ENCODE assay signal across 8 cellular contexts in genomic region chr1:43554444-43554992, GRCh38. TPM values are rescaled to one million over a fixed set of nuclear protein-coding genes. Genes with fewer than 3 reads are reported as not detected.
DNase-seq lines count a peak whose midpoint lies in the region; ATAC-seq, FAIRE-seq and TF ChIP-seq lines count a peak whose summit lies in the region.

No MANE protein-coding gene starts in this region.

- no peak overlapping the region for H3K18ac ChIP-seq in mesenchymal stem cell (ENCODE audit: low read depth in 1 of 2, low read length in 2 of 2)

- H3K79me2 ChIP-seq in K562 (ENCODE audit: control insufficient read depth, insufficient read depth, low read length) = no peaks in the 10 kb centered on the region

- peak; percentile 38; the same call in 2 of the 3 replicates for TF ChIP-seq CTCF in A549 (IDR thresholded peaks at IDR 0.05)
- TF ChIP-seq CTCF in GM10248 (IDR thresholded peaks at IDR 0.05; ENCODE audit: control extremely low read depth, extremely low read depth, low read depth, missing control alignments) = peak; percentile 45
- TF ChIP-seq CTCF in K562 (IDR thresholded peaks at IDR 0.05 in 2 of 3, conservative IDR thresholded peaks at IDR 0.05 in 1 of 3; ENCODE audit: insufficient read depth in 2 of 3, low read depth in 1 of 3, low read length in 3 of 3) = peak; percentile 63 to 76 (median 73)

- FAIRE-seq in A549 (lab: Jason Lieb, UNC) (no peak), K562 (lab: Jason Lieb, UNC) (peak; percentile 91), GM12891 (lab: Jason Lieb, UNC) (no peak)

- POLR2A ChIA-PET in A549 (lab: Yijun Ruan, JAX) = interaction anchor here (0.9 kb wide), 1 partner anchor 96 kb away, joined by 6 read pairs; the partner anchor contains the start of gene KDM4A
- POLR2A ChIA-PET in GM10248 (lab: Yijun Ruan, JAX) = no interaction called here
- POLR2A ChIA-PET in K562 (lab: Yijun Ruan, JAX) = interaction anchor here (0.6 to 3.1 kb wide), 3 partner anchors 10 to 380 kb away, joined by 4 to 16 read pairs (median 7); no protein-coding TSS in a partner anchor

- intact Hi-C loops in K562 (cut with micrococcal nuclease) = no loop called here

- no peak overlapping the region for H3K23ac ChIP-seq in mesenchymal stem cell (ENCODE audit: low read length in 2 of 2)

- no peak overlapping the region for H2BK120ac ChIP-seq in mesenchymal stem cell (ENCODE audit: low read depth, low read length)

- CTCF ChIA-PET in A549 (lab: Yijun Ruan, JAX) (interaction anchor here (0.7 to 1.3 kb wide), 7 partner anchors 16 to 111 kb away, joined by 3 to 6 read pairs (median 3); no protein-coding TSS in a partner anchor), GM10248 (lab: Yijun Ruan, JAX) (interaction anchor here (0.8 to 1.9 kb wide), 7 partner anchors 9 to 40 kb away, joined by 3 to 5 read pairs (median 4); no protein-coding TSS in a partner anchor), K562 (lab: Yijun Ruan, JAX; ENCODE audit: low intra/inter-chr PET ratio) (no interaction called here)

- WGBS in A549 (ENCODE audit: missing lambda C conversion rate) = 76% methylated on average over 6 of the region's 6 CpGs
- 2% methylated on average over 6 of the region's 6 CpGs for WGBS in K562 (ENCODE audit: insufficient coverage, low coverage, missing lambda C conversion rate)
- WGBS in mesenchymal stem cell = 89% methylated on average over 5 of the region's 6 CpGs

- H3K36me3 ChIP-seq in K562 (ENCODE audit: control insufficient read depth, insufficient read depth, low read length) = no peaks in the 10 kb centered on the region
- H3K36me3 ChIP-seq in mesenchymal stem cell (ENCODE audit: control insufficient read depth in 1 of 2, insufficient read depth in 2 of 2, low read depth in 1 of 2, low read length in 2 of 2) = peaks cover 5 to 29% of the 10 kb centered on the region in 2 experiments

- H3K9me3 ChIP-seq in A549 = no peaks in the 10 kb centered on the region
- H3K9me3 ChIP-seq in K562 (replicated peaks; ENCODE audit: control insufficient read depth, insufficient read depth, low read depth, low read length) = no peaks in the 10 kb centered on the region
- H3K9me3 ChIP-seq in mesenchymal stem cell (ENCODE audit: control insufficient read depth, low read length) = no peaks in the 10 kb centered on the region

- H3K79me1 ChIP-seq in mesenchymal stem cell (replicated peaks; ENCODE audit: low read length, poor library complexity, severe bottlenecking) = peaks cover 16% of the 10 kb centered on the region

- H3K9ac ChIP-seq in K562 (ENCODE audit: insufficient read depth in 1 of 2, low read depth in 2 of 2, low read length in 2 of 2) = no peak overlapping the region
- H3K9ac ChIP-seq in mesenchymal stem cell (ENCODE audit: low read length) = no peak overlapping the region

- peaks cover 8% of the 10 kb centered on the region for H4K20me1 ChIP-seq in K562 (replicated peaks; ENCODE audit: control insufficient read depth, insufficient read depth, low read length)

- H2AK5ac ChIP-seq in mesenchymal stem cell (ENCODE audit: low read length, severe bottlenecking) = no peak overlapping the region

- H4K8ac ChIP-seq in mesenchymal stem cell (ENCODE audit: low read length) = no peak overlapping the region

- no peak overlapping the region for H3K14ac ChIP-seq in mesenchymal stem cell (ENCODE audit: low read length in 2 of 2)

- no peak overlapping the region for H3K4me3 ChIP-seq in A549
- no peak overlapping the region for H3K4me3 ChIP-seq in K562
- no peak overlapping the region for H3K4me3 ChIP-seq in mesenchymal stem cell (ENCODE audit: insufficient read depth in 1 of 2, low read depth in 1 of 2, low read length in 2 of 2)

- ATAC-seq in A549 (peak; percentile 71 to 77), K562 (peak; percentile 73), GM21723 (IDR thresholded peaks at IDR 0.05; ENCODE audit: unreplicated experiment) (no peak), GM18519 (IDR thresholded peaks at IDR 0.05; ENCODE audit: low FRiP score, unreplicated experiment) (no peak)

- in situ Hi-C loops in K562 (cut with MboI) = no loop called here

- no peak overlapping the region for H2BK12ac ChIP-seq in mesenchymal stem cell (ENCODE audit: low read length in 2 of 2)

- H3K4me2 ChIP-seq in A549 (no peak overlapping the region), K562 (ENCODE audit: insufficient read depth, low read length) (no peak overlapping the region), mesenchymal stem cell (ENCODE audit: low read length, poor library complexity, severe bottlenecking) (no peak overlapping the region)

- no peak overlapping the region for H2BK5ac ChIP-seq in mesenchymal stem cell (ENCODE audit: low read depth, low read length, poor library complexity, severe bottlenecking)

- no peak overlapping the region for H2AFZ ChIP-seq in K562 (ENCODE audit: low read depth, low read length)
- no peak overlapping the region for H2AFZ ChIP-seq in mesenchymal stem cell (ENCODE audit: low read depth, low read length)

- DNase-seq in A549 (ENCODE audit: low read depth in 1 of 2, low spot score in 1 of 2) = peak; percentile 27 to 56
- DNase-seq in GM10248 (ENCODE audit: extremely low spot score) = peak; percentile 52
- peak; percentile 24 to 65 for DNase-seq in NCI-H524 (lab: John Stamatoyannopoulos, UW)
- DNase-seq in K562 (ENCODE audit: extremely low read depth in 1 of 4, low spot score in 3 of 4) = peak in 3 of 4 experiments; percentile 33 to 67 (median 64)
- DNase-seq in mesenchymal stem cell = peak; percentile 65
- DNase-seq in GM12891 (ENCODE audit: insufficient read length, low spot score) = no peak

- no peak overlapping the region for H2BK15ac ChIP-seq in mesenchymal stem cell (ENCODE audit: low read depth, poor library complexity, severe bottlenecking)

- TF ChIP-seq RAD21 in A549 (conservative IDR thresholded peaks at IDR 0.05 in 1 of 2, IDR thresholded peaks at IDR 0.05 in 1 of 2) = no peak
- TF ChIP-seq RAD21 in K562 (CRISPR knock-in tag; conservative IDR thresholded peaks at IDR 0.05 in 1 of 2, IDR thresholded peaks at IDR 0.05 in 1 of 2) = peak in 1 of 2 experiments; percentile 46; a peak in 1 of 4 replicates

- H3K27me3 ChIP-seq in K562 (ENCODE audit: control insufficient read depth in 2 of 2, insufficient read depth in 2 of 2, low read length in 2 of 2) (peaks cover 12 to 47% of the 10 kb centered on the region in 2 experiments), mesenchymal stem cell (ENCODE audit: control insufficient read depth in 1 of 2, insufficient read depth in 1 of 2, low read length in 2 of 2) (no peaks in the 10 kb centered on the region)

- no TSS peak for BruUV-seq in K562 (replicated peaks; lab: Mats Ljungman, UMichigan)

- no peaks in the 10 kb centered on the region for H3K9me1 ChIP-seq in K562 (ENCODE audit: control insufficient read depth, insufficient read depth, low read length)

- no peak overlapping the region for H3K4ac ChIP-seq in mesenchymal stem cell (ENCODE audit: low read depth in 1 of 2, low read length in 2 of 2)

- no peak overlapping the region for H4K91ac ChIP-seq in mesenchymal stem cell (ENCODE audit: low read length)

- TF ChIP-seq POLR2A in A549 (IDR thresholded peaks at IDR 0.05; ENCODE audit: low read length) = no peak
- TF ChIP-seq POLR2A in K562 (conservative IDR thresholded peaks at IDR 0.05) = no peak
- no peak for TF ChIP-seq POLR2A in GM12891 (IDR thresholded peaks at IDR 0.05; ENCODE audit: low read depth, low read length)

- H3K4me1 ChIP-seq in A549 = peaks cover 39% of the 10 kb centered on the region
- peaks cover 8 to 27% of the 10 kb centered on the region in 2 experiments; a peak in 4 of 5 replicates for H3K4me1 ChIP-seq in K562 (replicated peaks in 1 of 2; ENCODE audit: control insufficient read depth in 2 of 2, insufficient read depth in 2 of 2, low read length in 2 of 2)
- peaks cover 23% of the 10 kb centered on the region for H3K4me1 ChIP-seq in mesenchymal stem cell (ENCODE audit: control insufficient read depth, insufficient read depth, low read depth, low read length)

- TF ChIP-seq EP300 in A549 (IDR thresholded peaks at IDR 0.05) = no peak
- TF ChIP-seq EP300 in K562 (IDR thresholded peaks at IDR 0.05; ENCODE audit: low read length) = no peak

- peak overlapping the region in 1 of 2 experiments; percentile 71; a peak in 3 of 6 replicates for H3K27ac ChIP-seq in A549
- H3K27ac ChIP-seq in K562 (ENCODE audit: extremely low read depth, low read depth, low read length) = no peak overlapping the region
- no peak overlapping the region for H3K27ac ChIP-seq in mesenchymal stem cell (ENCODE audit: low read length, poor library complexity, severe bottlenecking)

TF ChIP-seq in A549, 52 proteins besides CTCF, POLR2A, EP300 and RAD21 (continues in another document):
- TF ChIP-seq JUNB (IDR thresholded peaks at IDR 0.05) (no peak), HOXB5 (CRISPR knock-in tag; IDR thresholded peaks at IDR 0.05) (no peak)

TF ChIP-seq in K562, 482 proteins besides CTCF, POLR2A, EP300 and RAD21 (continues in another document):
- TF ChIP-seq KLF6 (CRISPR knock-in tag; IDR thresholded peaks at IDR 0.05; ENCODE audit: borderline replicate concordance) = no peak

TF ChIP-seq in GM12891, 5 proteins besides CTCF, POLR2A, EP300 and RAD21 (continues in another document):
- no peak for TF ChIP-seq PAX5 (IDR thresholded peaks at IDR 0.05; ENCODE audit: insufficient read depth, low read length, severe bottlenecking)

RNA-seq across cellular contexts. Expression of gene PTPRF, which starts 23.8 kb away (rescaled TPM):
- polyA plus RNA-seq in A549 (2011; rRNA removed) (96.5 and 111 TPM in 2 replicates), A549 (2017; fragmentation: RNase III; extraction: RNeasy Plus Mini Kit Qiagen cat#74134 plus additional on column Dnase treatment) (68.3 to 75.4 TPM (median 68.5 TPM) in 3 replicates), K562 (2011; rRNA removed) (4.3 and 12.0 TPM in 2 replicates), K562 (2014; fragmentation: Illumina TruSeq; extraction: Trizol) (1.1 and 1.4 TPM in 2 replicates), K562 (2014; fragmentation: Nextera tagmentation; extraction: Ambion mirVana) (under 1 TPM; 0.13 to 0.20 TPM), K562 (2014; rRNA removed) (0.90 and 1.2 TPM in 2 replicates)
- polyA plus RNA-seq in A549 (2012; cell fraction: cytosol; rRNA removed) = 84.0 and 107 TPM in 2 replicates
- polyA plus RNA-seq in A549 (2012; cell fraction: nucleus; rRNA removed) = 211 and 261 TPM in 2 replicates
- 308 and 310 TPM in 2 replicates for polyA minus RNA-seq in A549 (2011; rRNA and poly(A)+ RNA removed)
- total RNA-seq in K562 (2011; cell fraction: chromatin; rRNA removed; ENCODE audit: low replicate concordance) = 17.5 and 46.4 TPM in 2 replicates
- total RNA-seq in K562 (2011; cell fraction: nucleolus; rRNA removed) = 18.8 and 22.8 TPM in 2 replicates
- total RNA-seq in K562 (2011; cell fraction: nucleoplasm; rRNA removed) = 14.9 and 27.1 TPM in 2 replicates
- total RNA-seq in K562 (2014; rRNA removed) (1.1 and 1.5 TPM in 2 replicates), K562 (2014; rRNA removed; fragmentation: Illumina TruSeq; extraction: Trizol) (0.41 and 1.1 TPM in 2 replicates), K562 (2015; rRNA removed; fragmentation: Illumina TruSeq; extraction: Trizol) (0.08 and 0.51 TPM in 2 replicates), K562 (2021) (3.3 and 4.2 TPM in 2 replicates)
- 5.1 and 6.0 TPM in 2 replicates for polyA plus RNA-seq in K562 (2011; cell fraction: cytosol; rRNA removed)
- 13.9 and 24.1 TPM in 2 replicates for polyA plus RNA-seq in K562 (2011; cell fraction: nucleus; rRNA removed)
- polyA plus RNA-seq in K562 (2012) = 0.86 and 1.5 TPM in 2 replicates
- polyA minus RNA-seq in K562 (2011; rRNA and poly(A)+ RNA removed) = 8.6 and 12.7 TPM in 2 replicates
- 5.7 and 22.0 TPM in 2 replicates for polyA minus RNA-seq in K562 (2011; cell fraction: cytosol; rRNA and poly(A)+ RNA removed)
- 5.0 and 8.4 TPM in 2 replicates for polyA minus RNA-seq in K562 (2011; cell fraction: nucleus; rRNA and poly(A)+ RNA removed)
- polyA plus RNA-seq in mesenchymal stem cell (2013, experiment 1 of 2) = 51.3 TPM
- polyA plus RNA-seq in mesenchymal stem cell (2013, experiment 2 of 2) = 51.0 TPM
- 2.8 TPM for polyA plus RNA-seq in GM12891 (2012; ENCODE audit: low read depth, missing spikeins)

Comparison
In these comparisons a context has a peak if more than half of its experiments do, and no peak if none do; other contexts are left out.
1. ATAC-seq: peak in A549 (2 of 2) and K562 (single experiment); none in GM21723 (single experiment) and GM18519 (single experiment).
2. Of the 35 proteins assayed by ChIP-seq in both K562 and A549: peak only in K562: BHLHE40; only in A549: none; in both: CTCF; in neither: 31; mixed calls (peak in some experiments, not most) for 2.
3. Peak in every context shown above with its lines, with median percentiles within 50 percentile points of each other: CTCF ChIP-seq.